8 cellular contexts compared by ENCODE assay signal in the genomic region with DNA sequence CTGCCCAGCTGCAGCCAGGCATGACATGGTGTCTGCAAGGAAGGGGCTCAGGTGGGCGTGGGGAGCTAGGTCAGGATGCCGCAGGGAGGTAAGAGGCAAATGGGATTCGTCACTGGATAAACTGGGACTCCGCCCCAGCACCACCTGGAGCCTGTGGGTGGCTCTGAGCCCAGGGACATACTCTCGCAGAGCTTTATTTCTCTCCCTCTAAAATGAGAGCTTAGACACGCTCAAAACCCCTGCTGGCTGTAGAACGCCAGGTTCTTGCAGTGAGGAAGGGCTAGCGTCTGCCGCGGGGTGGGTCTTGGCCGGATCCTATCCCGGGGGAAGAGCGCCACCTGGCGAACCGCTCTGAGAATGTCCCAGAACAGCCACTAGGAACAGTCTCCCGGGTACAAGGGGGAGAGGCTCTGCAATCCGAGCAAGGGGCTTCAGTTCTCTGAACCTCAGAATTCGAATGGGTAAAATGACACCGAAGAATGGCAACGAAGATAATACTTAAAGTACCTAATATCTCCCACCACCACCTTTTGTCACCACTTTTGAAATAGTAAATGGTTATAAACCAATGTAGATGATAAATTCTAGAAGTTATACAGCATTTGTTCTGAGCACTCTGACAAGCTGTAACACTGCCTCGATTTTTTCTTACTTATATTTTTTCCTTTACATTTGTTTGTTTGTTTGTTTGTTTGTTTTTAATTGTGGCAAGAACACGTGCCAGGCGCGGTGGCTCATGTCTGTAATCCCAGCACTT. TPM values are rescaled to one million over a fixed set of nuclear protein-coding genes. Genes with fewer than 3 reads are reported as not detected.
DNase-seq lines count a peak whose midpoint lies in the region; ATAC-seq and TF ChIP-seq lines count a peak whose summit lies in the region.

No MANE protein-coding gene starts in this region.

- TF ChIP-seq CTCF in glutamatergic neuron (IDR thresholded peaks at IDR 0.05; ENCODE audit: partially characterized antibody, unreplicated experiment) (peak; percentile 93), osteoblast (IDR thresholded peaks at IDR 0.05; ENCODE audit: extremely low read depth, low read depth, low read length) (peak; percentile 90), thoracic aorta (IDR thresholded peaks at IDR 0.05) (peak; percentile 91)

- H3K4me1 ChIP-seq in osteoblast (ENCODE audit: insufficient read depth, low read length) (peaks cover 6% of the 10 kb centered on the region), thoracic aorta (ENCODE audit: control insufficient read depth in 1 of 2, low read depth in 2 of 2) (peaks cover 0 to 6% of the 10 kb centered on the region in 2 donors)

- H3K27ac Mint-ChIP-seq in activated naive CD4-positive, alpha-beta T cell treated with anti-CD3 and anti-CD28 coated beads, Interleukin-2, amount 50 U/mL, for 24 hours, result no peak overlapping the region
- no peak overlapping the region for H3K27ac Mint-ChIP-seq in glutamatergic neuron (ENCODE audit: unreplicated experiment)

- peak overlapping the region; percentile 76 for H3K4me2 ChIP-seq in osteoblast (ENCODE audit: insufficient read depth, low read length)

- peaks cover 9% of the 10 kb centered on the region for H3K4me1 Mint-ChIP-seq in activated naive CD4-positive, alpha-beta T cell treated with anti-CD3 and anti-CD28 coated beads, Interleukin-2, amount 50 U/mL, for 24 hours
- H3K4me1 Mint-ChIP-seq in glutamatergic neuron (ENCODE audit: low read depth, unreplicated experiment), result peaks cover 11% of the 10 kb centered on the region

- H3K9me3 ChIP-seq in osteoblast (ENCODE audit: low read depth, low read length) (no peaks in the 10 kb centered on the region), thoracic aorta (no peaks in the 10 kb centered on the region)

- H3K9me3 Mint-ChIP-seq in activated naive CD4-positive, alpha-beta T cell treated with anti-CD3 and anti-CD28 coated beads, Interleukin-2, amount 50 U/mL, for 24 hours, result no peaks in the 10 kb centered on the region
- H3K9me3 Mint-ChIP-seq in glutamatergic neuron (ENCODE audit: unreplicated experiment), result peaks cover 4% of the 10 kb centered on the region

- ATAC-seq in GM21737 (IDR thresholded peaks at IDR 0.05; ENCODE audit: unreplicated experiment), result peak; percentile 84
- ATAC-seq in SK-N-SH treated with all-trans-retinoic acid at 6 μM for 48 hours, result peak; percentile 100
- ATAC-seq in thoracic aorta (ENCODE audit: insufficient number of reproducible peaks, low FRiP score, low read depth), result peak; percentile 65

- no peaks in the 10 kb centered on the region for H3K36me3 Mint-ChIP-seq in activated naive CD4-positive, alpha-beta T cell treated with anti-CD3 and anti-CD28 coated beads, Interleukin-2, amount 50 U/mL, for 24 hours
- H3K36me3 Mint-ChIP-seq in glutamatergic neuron (ENCODE audit: unreplicated experiment), result peaks cover 7% of the 10 kb centered on the region

- H3K27ac ChIP-seq in osteoblast (ENCODE audit: low read depth, low read length), result no peak overlapping the region
- no peak overlapping the region for H3K27ac ChIP-seq in thoracic aorta

- H3K27me3 ChIP-seq in osteoblast (ENCODE audit: insufficient read depth, low read length), result no peaks in the 10 kb centered on the region
- H3K27me3 ChIP-seq in thoracic aorta (replicated peaks; ENCODE audit: insufficient read depth), result no peaks in the 10 kb centered on the region

- H3K36me3 ChIP-seq in osteoblast (ENCODE audit: insufficient read depth, low read length), result no peaks in the 10 kb centered on the region
- H3K36me3 ChIP-seq in thoracic aorta, result no peaks in the 10 kb centered on the region

- H3K27me3 Mint-ChIP-seq in activated naive CD4-positive, alpha-beta T cell treated with anti-CD3 and anti-CD28 coated beads, Interleukin-2, amount 50 U/mL, for 24 hours, result peaks cover 3% of the 10 kb centered on the region
- H3K27me3 Mint-ChIP-seq in glutamatergic neuron (ENCODE audit: unreplicated experiment), result peaks cover 4% of the 10 kb centered on the region

- no peak overlapping the region for H2AFZ ChIP-seq in osteoblast (ENCODE audit: low read length)

- peak overlapping the region; percentile 47 for H3K4me3 ChIP-seq in osteoblast (ENCODE audit: insufficient read depth, low read length)
- peak overlapping the region; percentile 57 for H3K4me3 ChIP-seq in thoracic aorta

- peak; percentile 11 for DNase-seq in DMS153 treated with DMSO at 0.1 percent for 48 hours (lab: John Stamatoyannopoulos, UW; ENCODE audit: unreplicated experiment)
- peak; percentile 71 for DNase-seq in M059J (ENCODE audit: low read depth)
- DNase-seq in glutamatergic neuron, result peak; percentile 91
- DNase-seq in osteoblast (ENCODE audit: insufficient read length, low spot score, missing footprints), result peak; percentile 94
- peak; percentile 12 for DNase-seq in thoracic aorta (ENCODE audit: low spot score)

- no peaks in the 10 kb centered on the region for H4K20me1 ChIP-seq in osteoblast (ENCODE audit: insufficient read depth, low read length)

- no peaks in the 10 kb centered on the region for H3K79me2 ChIP-seq in osteoblast (ENCODE audit: insufficient read depth, low read length)

- H3K4me3 Mint-ChIP-seq in activated naive CD4-positive, alpha-beta T cell treated with anti-CD3 and anti-CD28 coated beads, Interleukin-2, amount 50 U/mL, for 24 hours, result peak overlapping the region; percentile 53
- H3K4me3 Mint-ChIP-seq in glutamatergic neuron (ENCODE audit: unreplicated experiment), result peak overlapping the region; percentile 76

TF ChIP-seq in SK-N-SH treated with all-trans-retinoic acid at 6 μM for 48 hours, 23 proteins besides CTCF, POLR2A, EP300 and RAD21:
- TF ChIP-seq PPARA (CRISPR knock-in tag; IDR thresholded peaks at IDR 0.05; ENCODE audit: borderline replicate concordance) (no peak), ZC3H10 (CRISPR knock-in tag; IDR thresholded peaks at IDR 0.05) (no peak), ZFP3 (CRISPR knock-in tag; IDR thresholded peaks at IDR 0.05) (no peak), BACH2 (CRISPR knock-in tag; IDR thresholded peaks at IDR 0.05; ENCODE audit: borderline replicate concordance) (no peak), SNAI2 (CRISPR knock-in tag; IDR thresholded peaks at IDR 0.05) (no peak), RARB (CRISPR knock-in tag; IDR thresholded peaks at IDR 0.05) (no peak), ZNF8 (CRISPR knock-in tag; IDR thresholded peaks at IDR 0.05) (no peak), GLIS3 (CRISPR knock-in tag; IDR thresholded peaks at IDR 0.05) (no peak), TCF4 (CRISPR knock-in tag; IDR thresholded peaks at IDR 0.05; ENCODE audit: borderline replicate concordance) (no peak), ISL1 (CRISPR knock-in tag; IDR thresholded peaks at IDR 0.05) (no peak)
TF ChIP-seq in SK-N-SH treated with all-trans-retinoic acid at 6 μM for 48 hours: peak in this region for 0.

RNA-seq across cellular contexts. Expression of a gene that starts 53.2 kb away (rescaled TPM):
- total RNA-seq in M059J (2014; rRNA removed; shearing (Covaris generic)), result 0.57 and 2.6 TPM in 2 replicates
- total RNA-seq in glutamatergic neuron (ENCODE audit: unreplicated experiment) (197 TPM), osteoblast (2.5 and 4.7 TPM in 2 replicates), thoracic aorta (10 to 100 TPM in 1 of 2 donors, 1 to 10 TPM in 1; 2.6 to 12.8 TPM)

Comparison
In these comparisons a context has a peak if more than half of its experiments do, and no peak if none do; other contexts are left out.
1. DNase-seq: peak in every context shown above with its lines; median percentile 94 in osteoblast; 91 in glutamatergic neuron; 71 in M059J; 12 in thoracic aorta; 11 in DMS153 treated with DMSO at 0.1 percent for 48 hours.
2. RNA of a gene that starts 53.2 kb away (total RNA-seq): 197 TPM in glutamatergic neuron (single experiment); 2.6 to 12.8 TPM in thoracic aorta, 0.57 to 2.6 TPM in M059J and 2.5 to 4.7 TPM in osteoblast; every median in the first group is over 10 times any median in the second.
3. Peak in every context shown above with its lines, with median percentiles within 50 percentile points of each other: ATAC-seq and CTCF ChIP-seq.